Comparison of ENCODE assay signal across 1 cellular context in the genomic region with DNA sequence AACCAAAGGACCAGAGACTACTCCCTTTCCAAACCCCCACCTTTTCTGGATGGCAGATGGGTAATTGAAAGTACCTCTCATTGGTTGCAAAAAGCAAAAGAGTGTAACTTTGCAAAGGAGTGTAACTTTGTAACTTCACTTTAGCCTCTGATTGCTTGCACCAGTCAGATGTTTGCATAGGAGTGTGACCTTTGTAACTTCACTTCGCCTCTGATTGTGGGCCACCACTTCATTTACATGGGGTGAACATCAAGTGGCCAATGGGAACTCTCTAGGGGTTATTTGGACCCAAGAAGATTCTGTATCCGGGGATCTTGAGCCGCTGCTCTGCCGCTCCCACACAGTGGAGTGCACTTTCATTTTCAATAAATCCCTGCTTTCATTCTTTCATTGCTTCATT.
A peak's percentile ranks its signal among the peaks of the same experiment; 100 is the strongest.
TF ChIP-seq lines count a peak whose summit lies in the region.

No MANE protein-coding gene starts in this region.

TF ChIP-seq in HepG2, 621 proteins besides CTCF, POLR2A, EP300 and RAD21:
- TF ChIP-seq, protein P1, sequence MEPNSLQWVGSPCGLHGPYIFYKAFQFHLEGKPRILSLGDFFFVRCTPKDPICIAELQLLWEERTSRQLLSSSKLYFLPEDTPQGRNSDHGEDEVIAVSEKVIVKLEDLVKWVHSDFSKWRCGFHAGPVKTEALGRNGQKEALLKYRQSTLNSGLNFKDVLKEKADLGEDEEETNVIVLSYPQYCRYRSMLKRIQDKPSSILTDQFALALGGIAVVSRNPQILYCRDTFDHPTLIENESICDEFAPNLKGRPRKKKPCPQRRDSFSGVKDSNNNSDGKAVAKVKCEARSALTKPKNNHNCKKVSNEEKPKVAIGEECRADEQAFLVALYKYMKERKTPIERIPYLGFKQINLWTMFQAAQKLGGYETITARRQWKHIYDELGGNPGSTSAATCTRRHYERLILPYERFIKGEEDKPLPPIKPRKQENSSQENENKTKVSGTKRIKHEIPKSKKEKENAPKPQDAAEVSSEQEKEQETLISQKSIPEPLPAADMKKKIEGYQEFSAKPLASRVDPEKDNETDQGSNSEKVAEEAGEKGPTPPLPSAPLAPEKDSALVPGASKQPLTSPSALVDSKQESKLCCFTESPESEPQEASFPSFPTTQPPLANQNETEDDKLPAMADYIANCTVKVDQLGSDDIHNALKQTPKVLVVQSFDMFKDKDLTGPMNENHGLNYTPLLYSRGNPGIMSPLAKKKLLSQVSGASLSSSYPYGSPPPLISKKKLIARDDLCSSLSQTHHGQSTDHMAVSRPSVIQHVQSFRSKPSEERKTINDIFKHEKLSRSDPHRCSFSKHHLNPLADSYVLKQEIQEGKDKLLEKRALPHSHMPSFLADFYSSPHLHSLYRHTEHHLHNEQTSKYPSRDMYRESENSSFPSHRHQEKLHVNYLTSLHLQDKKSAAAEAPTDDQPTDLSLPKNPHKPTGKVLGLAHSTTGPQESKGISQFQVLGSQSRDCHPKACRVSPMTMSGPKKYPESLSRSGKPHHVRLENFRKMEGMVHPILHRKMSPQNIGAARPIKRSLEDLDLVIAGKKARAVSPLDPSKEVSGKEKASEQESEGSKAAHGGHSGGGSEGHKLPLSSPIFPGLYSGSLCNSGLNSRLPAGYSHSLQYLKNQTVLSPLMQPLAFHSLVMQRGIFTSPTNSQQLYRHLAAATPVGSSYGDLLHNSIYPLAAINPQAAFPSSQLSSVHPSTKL (CRISPR knock-in tag; IDR thresholded peaks at IDR 0.05) = no peak
- TF ChIP-seq, protein P2, sequence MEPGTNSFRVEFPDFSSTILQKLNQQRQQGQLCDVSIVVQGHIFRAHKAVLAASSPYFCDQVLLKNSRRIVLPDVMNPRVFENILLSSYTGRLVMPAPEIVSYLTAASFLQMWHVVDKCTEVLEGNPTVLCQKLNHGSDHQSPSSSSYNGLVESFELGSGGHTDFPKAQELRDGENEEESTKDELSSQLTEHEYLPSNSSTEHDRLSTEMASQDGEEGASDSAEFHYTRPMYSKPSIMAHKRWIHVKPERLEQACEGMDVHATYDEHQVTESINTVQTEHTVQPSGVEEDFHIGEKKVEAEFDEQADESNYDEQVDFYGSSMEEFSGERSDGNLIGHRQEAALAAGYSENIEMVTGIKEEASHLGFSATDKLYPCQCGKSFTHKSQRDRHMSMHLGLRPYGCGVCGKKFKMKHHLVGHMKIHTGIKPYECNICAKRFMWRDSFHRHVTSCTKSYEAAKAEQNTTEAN (CRISPR knock-in tag; conservative IDR thresholded peaks at IDR 0.05) = no peak
- peak; percentile 21; the same call in 1 of the 2 replicates for TF ChIP-seq PHF21A (CRISPR knock-in tag; IDR thresholded peaks at IDR 0.05)
- no peak for TF ChIP-seq ZNF136 (CRISPR knock-in tag; IDR thresholded peaks at IDR 0.05; ENCODE audit: low read depth)
- TF ChIP-seq HNF4A (CRISPR knock-in tag; IDR thresholded peaks at IDR 0.05) = peak; percentile 56
- 0 out of 2 replicates have a peak, but pooled peaks have one; percentile 29 for TF ChIP-seq GFI1 (CRISPR knock-in tag; IDR thresholded peaks at IDR 0.05; ENCODE audit: borderline replicate concordance)
- TF ChIP-seq, protein P3, sequence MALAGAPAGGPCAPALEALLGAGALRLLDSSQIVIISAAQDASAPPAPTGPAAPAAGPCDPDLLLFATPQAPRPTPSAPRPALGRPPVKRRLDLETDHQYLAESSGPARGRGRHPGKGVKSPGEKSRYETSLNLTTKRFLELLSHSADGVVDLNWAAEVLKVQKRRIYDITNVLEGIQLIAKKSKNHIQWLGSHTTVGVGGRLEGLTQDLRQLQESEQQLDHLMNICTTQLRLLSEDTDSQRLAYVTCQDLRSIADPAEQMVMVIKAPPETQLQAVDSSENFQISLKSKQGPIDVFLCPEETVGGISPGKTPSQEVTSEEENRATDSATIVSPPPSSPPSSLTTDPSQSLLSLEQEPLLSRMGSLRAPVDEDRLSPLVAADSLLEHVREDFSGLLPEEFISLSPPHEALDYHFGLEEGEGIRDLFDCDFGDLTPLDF (CRISPR knock-in tag; IDR thresholded peaks at IDR 0.05) = no peak
- TF ChIP-seq NFYB (CRISPR knock-in tag; IDR thresholded peaks at IDR 0.05) = peak; percentile 40; the same call in 1 of the 2 replicates
- TF ChIP-seq ZNF24 (IDR thresholded peaks at IDR 0.05) = 0 out of 2 replicates have a peak, but pooled peaks have one; percentile 16
- TF ChIP-seq, protein P4, sequence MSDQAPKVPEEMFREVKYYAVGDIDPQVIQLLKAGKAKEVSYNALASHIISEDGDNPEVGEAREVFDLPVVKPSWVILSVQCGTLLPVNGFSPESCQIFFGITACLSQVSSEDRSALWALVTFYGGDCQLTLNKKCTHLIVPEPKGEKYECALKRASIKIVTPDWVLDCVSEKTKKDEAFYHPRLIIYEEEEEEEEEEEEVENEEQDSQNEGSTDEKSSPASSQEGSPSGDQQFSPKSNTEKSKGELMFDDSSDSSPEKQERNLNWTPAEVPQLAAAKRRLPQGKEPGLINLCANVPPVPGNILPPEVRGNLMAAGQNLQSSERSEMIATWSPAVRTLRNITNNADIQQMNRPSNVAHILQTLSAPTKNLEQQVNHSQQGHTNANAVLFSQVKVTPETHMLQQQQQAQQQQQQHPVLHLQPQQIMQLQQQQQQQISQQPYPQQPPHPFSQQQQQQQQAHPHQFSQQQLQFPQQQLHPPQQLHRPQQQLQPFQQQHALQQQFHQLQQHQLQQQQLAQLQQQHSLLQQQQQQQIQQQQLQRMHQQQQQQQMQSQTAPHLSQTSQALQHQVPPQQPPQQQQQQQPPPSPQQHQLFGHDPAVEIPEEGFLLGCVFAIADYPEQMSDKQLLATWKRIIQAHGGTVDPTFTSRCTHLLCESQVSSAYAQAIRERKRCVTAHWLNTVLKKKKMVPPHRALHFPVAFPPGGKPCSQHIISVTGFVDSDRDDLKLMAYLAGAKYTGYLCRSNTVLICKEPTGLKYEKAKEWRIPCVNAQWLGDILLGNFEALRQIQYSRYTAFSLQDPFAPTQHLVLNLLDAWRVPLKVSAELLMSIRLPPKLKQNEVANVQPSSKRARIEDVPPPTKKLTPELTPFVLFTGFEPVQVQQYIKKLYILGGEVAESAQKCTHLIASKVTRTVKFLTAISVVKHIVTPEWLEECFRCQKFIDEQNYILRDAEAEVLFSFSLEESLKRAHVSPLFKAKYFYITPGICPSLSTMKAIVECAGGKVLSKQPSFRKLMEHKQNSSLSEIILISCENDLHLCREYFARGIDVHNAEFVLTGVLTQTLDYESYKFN (CRISPR knock-in tag; conservative IDR thresholded peaks at IDR 0.05) = peak; percentile 41; the same call in 1 of the 2 replicates
- peak; percentile 40 for TF ChIP-seq HNF4G (IDR thresholded peaks at IDR 0.05; ENCODE audit: borderline replicate concordance, low read depth, low read length)
- no peak for TF ChIP-seq HNF4G (CRISPR knock-in tag; IDR thresholded peaks at IDR 0.05; ENCODE audit: borderline replicate concordance, low read depth)
- TF ChIP-seq HOXD1 (CRISPR knock-in tag; IDR thresholded peaks at IDR 0.05) = no peak
TF ChIP-seq in HepG2: peak in this region for 7.
